In genomic region chr10:110503528-110504110, GRCh38 we compare ENCODE assay signal across 9 cellular contexts. TPM values are rescaled to one million over a fixed set of nuclear protein-coding genes. Genes with fewer than 3 reads are reported as not detected.
A peak's percentile ranks its signal among the peaks of the same experiment; 100 is the strongest.
DNase-seq lines count a peak whose midpoint lies in the region; ATAC-seq and TF ChIP-seq lines count a peak whose summit lies in the region.
"Had no signal": no experiment of that assay in that cellular context is flagged by ENCODE, and none has a peak within 500 bp of the region (broad histone marks: within the 10 kb centered on the region; RNA-seq: fewer than 3 reads in every experiment).

No MANE protein-coding gene starts in this region.

- no peak for TF ChIP-seq CTCF in right lobe of liver (IDR thresholded peaks at IDR 0.05)
- TF ChIP-seq CTCF in upper lobe of right lung (IDR thresholded peaks at IDR 0.05) = no peak

- H3K9me3 Mint-ChIP-seq in activated T-helper 2 cell treated with anti-CD3 and anti-CD28 coated beads, Interferon-gamma antibody, Interleukin-2, Interleukin-4, amounts not matched to agents 10 μg/mL and 5 μg/mL and 100 μg/mL, durations not matched to agents 14 hours and 24 hours and 36 hours = no peaks in the 10 kb centered on the region

- intact Hi-C loops in right cardiac atrium (cut with DNase I) (no loop called here), cardiac septum (cut with DNase I) (loop anchor here (10.0 kb wide), 1 partner anchor 499 kb away; the partner anchor contains the start of gene ADD3), right lobe of liver (cut with DNase I) (no loop called here), upper lobe of right lung (cut with DNase I) (no loop called here)
- intact Hi-C loops in activated T-helper 2 cell treated with anti-CD3 and anti-CD28 coated beads, Interferon-gamma antibody, Interleukin-2, Interleukin-4, amounts not matched to agents 10 μg/mL and 5 μg/mL and 100 μg/mL, durations not matched to agents 14 hours and 24 hours and 36 hours (cut with micrococcal nuclease) = loop anchor here (1.0 to 5.0 kb wide), 9 partner anchors 9 to 291 kb away; no protein-coding TSS in a partner anchor

- peak overlapping the region; percentile 43 for H3K27ac ChIP-seq in right cardiac atrium (ENCODE audit: low read length)
- H3K27ac ChIP-seq in right lobe of liver = peak overlapping the region; percentile 17 to 26 (median 20)
- peak overlapping the region; percentile 62 for H3K27ac ChIP-seq in upper lobe of right lung

- H3K36me3 ChIP-seq in right lobe of liver (peaks cover 0 to 8% (median 1%) of the 10 kb centered on the region in 4 donors), upper lobe of right lung (peaks cover 14% of the 10 kb centered on the region)

- H3K4me1 ChIP-seq in right cardiac atrium (ENCODE audit: control insufficient read depth, insufficient read depth, low read length) = peaks cover 34% of the 10 kb centered on the region
- peaks cover 0 to 32% (median 6%) of the 10 kb centered on the region in 4 donors for H3K4me1 ChIP-seq in right lobe of liver
- H3K4me1 ChIP-seq in upper lobe of right lung = peaks cover 90% of the 10 kb centered on the region

- WGBS in right cardiac atrium = 35% methylated on average over 4 of the region's 4 CpGs
- 31% methylated on average over 4 of the region's 4 CpGs for WGBS in right lobe of liver (ENCODE audit: insufficient coverage, low coverage, low lambda C conversion rate, missing lambda C conversion rate)

- H3K36me3 Mint-ChIP-seq in activated T-helper 2 cell treated with anti-CD3 and anti-CD28 coated beads, Interferon-gamma antibody, Interleukin-2, Interleukin-4, amounts not matched to agents 10 μg/mL and 5 μg/mL and 100 μg/mL, durations not matched to agents 14 hours and 24 hours and 36 hours (ENCODE audit: low read depth) = peaks cover 98% of the 10 kb centered on the region

- no peaks in the 10 kb centered on the region for H3K27me3 Mint-ChIP-seq in activated T-helper 2 cell treated with anti-CD3 and anti-CD28 coated beads, Interferon-gamma antibody, Interleukin-2, Interleukin-4, amounts not matched to agents 10 μg/mL and 5 μg/mL and 100 μg/mL, durations not matched to agents 14 hours and 24 hours and 36 hours (ENCODE audit: low read depth)

- no peak for ATAC-seq in right cardiac atrium
- ATAC-seq in right lobe of liver = no peak
- ATAC-seq in upper lobe of right lung = no peak

- H3K27me3 ChIP-seq in right cardiac atrium (ENCODE audit: control insufficient read depth, insufficient read depth) (no peaks in the 10 kb centered on the region), right lobe of liver (no peaks in the 10 kb centered on the region), upper lobe of right lung (no peaks in the 10 kb centered on the region)

- H3K4me3 Mint-ChIP-seq in activated T-helper 2 cell treated with anti-CD3 and anti-CD28 coated beads, Interferon-gamma antibody, Interleukin-2, Interleukin-4, amounts not matched to agents 10 μg/mL and 5 μg/mL and 100 μg/mL, durations not matched to agents 14 hours and 24 hours and 36 hours (ENCODE audit: low read depth) = peak overlapping the region; percentile 96

- TF ChIP-seq POLR2A in right lobe of liver (IDR thresholded peaks at IDR 0.05) = no peak

- H3K4me3 ChIP-seq in right cardiac atrium (ENCODE audit: low read length) (no peak overlapping the region), right lobe of liver (no peak overlapping the region), upper lobe of right lung (peak overlapping the region; percentile 17)

- DNase-seq in right cardiac atrium (no peak), cardiac septum (ENCODE audit: low spot score) (no peak), right lobe of liver (no peak), upper lobe of right lung (no peak), SIG-M5 (lab: John Stamatoyannopoulos, UW) (no peak), iPS-NIHi11 (ENCODE audit: low spot score) (no peak), NOMO-1 treated with DMSO at 0.1 percent for 48 hours (lab: John Stamatoyannopoulos, UW; ENCODE audit: unreplicated experiment) (no peak)
- no peak for DNase-seq in activated T-helper 2 cell treated with anti-CD3 and anti-CD28 coated beads, Interferon-gamma antibody, Interleukin-2, Interleukin-4, amounts not matched to agents 10 μg/mL and 5 μg/mL and 100 μg/mL, durations not matched to agents 14 hours and 24 hours and 36 hours (ENCODE audit: low spot score)
- DNase-seq: DMS79 treated with DMSO at 0.1 percent for 48 hours had no signal

- H3K9me3 ChIP-seq in right cardiac atrium (ENCODE audit: control insufficient read depth, low read length) = no peaks in the 10 kb centered on the region
- no peaks in the 10 kb centered on the region for H3K9me3 ChIP-seq in right lobe of liver
- no peaks in the 10 kb centered on the region for H3K9me3 ChIP-seq in upper lobe of right lung

- H3K4me1 Mint-ChIP-seq in activated T-helper 2 cell treated with anti-CD3 and anti-CD28 coated beads, Interferon-gamma antibody, Interleukin-2, Interleukin-4, amounts not matched to agents 10 μg/mL and 5 μg/mL and 100 μg/mL, durations not matched to agents 14 hours and 24 hours and 36 hours (ENCODE audit: low read depth) = peaks cover 80% of the 10 kb centered on the region

- H3K27ac Mint-ChIP-seq in activated T-helper 2 cell treated with anti-CD3 and anti-CD28 coated beads, Interferon-gamma antibody, Interleukin-2, Interleukin-4, amounts not matched to agents 10 μg/mL and 5 μg/mL and 100 μg/mL, durations not matched to agents 14 hours and 24 hours and 36 hours = peak overlapping the region; percentile 81

RNA-seq across cellular contexts. Expression of gene DUSP5, which starts 5.9 kb away (rescaled TPM):
- total RNA-seq in right cardiac atrium (10 to 100 TPM in 3 of 4 donors, 1 to 10 TPM in 1; 9.8 to 25.6 (median 18.7) TPM), cardiac septum (29.4 TPM), right lobe of liver (10 to 100 TPM in 3 of 6 experiments, 1 to 10 TPM in 3; 2.3 to 47.7 (median 10.8) TPM), upper lobe of right lung (24.0 TPM)
- polyA plus RNA-seq in right cardiac atrium = 16.8 TPM
- total RNA-seq in activated T-helper 2 cell treated with anti-CD3 and anti-CD28 coated beads, Interferon-gamma antibody, Interleukin-2, Interleukin-4, amounts not matched to agents 10 μg/mL and 5 μg/mL and 100 μg/mL, durations not matched to agents 14 hours and 24 hours and 36 hours = 84.3 and 86.2 TPM in 2 replicates

Comparison
In these comparisons a context has a peak if more than half of its experiments do, and no peak if none do; other contexts are left out.
1. intact Hi-C loops: an anchor here in cardiac septum (10.0 kb wide) and activated T-helper 2 cell treated with anti-CD3 and anti-CD28 coated beads, Interferon-gamma antibody, Interleukin-2, Interleukin-4, amounts not matched to agents 10 μg/mL and 5 μg/mL and 100 μg/mL, durations not matched to agents 14 hours and 24 hours and 36 hours (1.0 to 5.0 kb wide); none called in right cardiac atrium, right lobe of liver and upper lobe of right lung.